ENCODE assay signal across 20 cellular contexts in genomic region chr12:111936869-111937268, GRCh38.
"Had no signal": no experiment of that assay in that cellular context is flagged by ENCODE, and none has a peak within 500 bp of the region (broad histone marks: within the 10 kb centered on the region; RNA-seq: fewer than 3 reads in every experiment).

No MANE protein-coding gene starts in this region.

- H3K4me1 ChIP-seq: body of pancreas, parathyroid adenoma, tibial nerve had no signal

- H2AFZ ChIP-seq: parathyroid adenoma had no signal

- H3K9ac ChIP-seq: parathyroid adenoma had no signal

- ATAC-seq: activated CD8-positive, alpha-beta T cell treated with anti-CD3 and anti-CD28 coated beads for 36 hours; activated naive CD8-positive, alpha-beta T cell treated with anti-CD3 and anti-CD28 coated beads, Interleukin-2, amount 50 U/mL, for 24 hours; body of pancreas; esophagus mucosa; stimulated activated naive CD8-positive, alpha-beta T cell treated with anti-CD3 and anti-CD28 coated beads, Interleukin-15, Interleukin-2, amounts not matched to agents 100 U/mL and 50 U/mL, for 24 hours; T-cell had no signal

- H3K27me3 ChIP-seq: body of pancreas, tibial nerve had no signal

- H3K27ac ChIP-seq: body of pancreas, parathyroid adenoma, tibial nerve, VCaP had no signal

- H3K79me2 ChIP-seq: parathyroid adenoma had no signal

- H3K4me3 ChIP-seq: body of pancreas, lung, tibial nerve had no signal

- H3K9me3 ChIP-seq: body of pancreas had no signal

- DNase-seq: activated CD4-positive, alpha-beta T cell treated with anti-CD3 and anti-CD28 coated beads, Interleukin-2, amount 10 ng/mL, durations not matched to agents 7 days and 5 days; activated CD4-positive, CD25-positive, alpha-beta regulatory T cell treated with anti-CD3 and anti-CD28 coated beads, Interleukin-2, amount 50 U/mL, for 72 hours; activated CD8-positive, alpha-beta T cell treated with anti-CD3 and anti-CD28 coated beads for 36 hours; activated gamma-delta T cell; activated naive CD4-positive, alpha-beta T cell treated with anti-CD3 and anti-CD28 coated beads, Interleukin-2, amount 50 U/mL, for 16 hours; activated naive CD8-positive, alpha-beta T cell treated with anti-CD3 and anti-CD28 coated beads, Interleukin-2, amount 50 U/mL, for 24 hours; body of pancreas; caudate nucleus; effector memory CD4-positive, alpha-beta T cell; head of caudate nucleus; nucleus accumbens; stimulated activated CD4-positive, alpha-beta T cell treated with anti-CD3 and anti-CD28 coated beads, Interleukin-4, amount 100 ng/mL, for 24 hours; stimulated activated naive CD8-positive, alpha-beta T cell treated with anti-CD3 and anti-CD28 coated beads, Interleukin-15, Interleukin-2, amounts not matched to agents 100 U/mL and 50 U/mL, for 24 hours; substantia nigra; T-cell had no signal
